Comparison of ENCODE assay signal across 1 cellular context in genomic region chr20:1469925-1470571, GRCh38.
TF ChIP-seq lines count a peak whose summit lies in the region.

No MANE protein-coding gene starts in this region.

TF ChIP-seq in HepG2, 621 proteins besides CTCF, POLR2A, EP300 and RAD21 (continued from another document):
- TF ChIP-seq, protein P1, sequence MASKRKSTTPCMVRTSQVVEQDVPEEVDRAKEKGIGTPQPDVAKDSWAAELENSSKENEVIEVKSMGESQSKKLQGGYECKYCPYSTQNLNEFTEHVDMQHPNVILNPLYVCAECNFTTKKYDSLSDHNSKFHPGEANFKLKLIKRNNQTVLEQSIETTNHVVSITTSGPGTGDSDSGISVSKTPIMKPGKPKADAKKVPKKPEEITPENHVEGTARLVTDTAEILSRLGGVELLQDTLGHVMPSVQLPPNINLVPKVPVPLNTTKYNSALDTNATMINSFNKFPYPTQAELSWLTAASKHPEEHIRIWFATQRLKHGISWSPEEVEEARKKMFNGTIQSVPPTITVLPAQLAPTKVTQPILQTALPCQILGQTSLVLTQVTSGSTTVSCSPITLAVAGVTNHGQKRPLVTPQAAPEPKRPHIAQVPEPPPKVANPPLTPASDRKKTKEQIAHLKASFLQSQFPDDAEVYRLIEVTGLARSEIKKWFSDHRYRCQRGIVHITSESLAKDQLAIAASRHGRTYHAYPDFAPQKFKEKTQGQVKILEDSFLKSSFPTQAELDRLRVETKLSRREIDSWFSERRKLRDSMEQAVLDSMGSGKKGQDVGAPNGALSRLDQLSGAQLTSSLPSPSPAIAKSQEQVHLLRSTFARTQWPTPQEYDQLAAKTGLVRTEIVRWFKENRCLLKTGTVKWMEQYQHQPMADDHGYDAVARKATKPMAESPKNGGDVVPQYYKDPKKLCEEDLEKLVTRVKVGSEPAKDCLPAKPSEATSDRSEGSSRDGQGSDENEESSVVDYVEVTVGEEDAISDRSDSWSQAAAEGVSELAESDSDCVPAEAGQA (IDR thresholded peaks at IDR 0.05; ENCODE audit: low read depth) = no peak
- TF ChIP-seq, protein P1 (CRISPR knock-in tag; IDR thresholded peaks at IDR 0.05; ENCODE audit: borderline replicate concordance) = no peak
- TF ChIP-seq ZKSCAN1 (IDR thresholded peaks at IDR 0.05; ENCODE audit: low read length) = peak; percentile 56; the same call in 1 of the 2 replicates
- peak; percentile 82; the same call in 1 of the 2 replicates for TF ChIP-seq RXRB (CRISPR knock-in tag; IDR thresholded peaks at IDR 0.05; ENCODE audit: borderline replicate concordance)
- no peak for TF ChIP-seq SRSF1 (optimal IDR thresholded peaks at IDR 0.05; ENCODE audit: low read depth, low read length)
- TF ChIP-seq REST (IDR thresholded peaks at IDR 0.05; ENCODE audit: borderline replicate concordance in 1 of 2, low read depth in 1 of 2, low read length in 2 of 2) = no peak
- TF ChIP-seq ZFX (CRISPR knock-in tag; IDR thresholded peaks at IDR 0.05; ENCODE audit: low read depth) = peak; percentile 86
- no peak for TF ChIP-seq ZNF280B (CRISPR knock-in tag; IDR thresholded peaks at IDR 0.05; ENCODE audit: borderline replicate concordance)
- no peak for TF ChIP-seq SAFB2 (CRISPR knock-in tag; IDR thresholded peaks at IDR 0.05; ENCODE audit: borderline replicate concordance, low read depth)
- TF ChIP-seq ZNF318 (CRISPR knock-in tag; IDR thresholded peaks at IDR 0.05) = 0 out of 2 replicates have a peak, but pooled peaks have one; percentile 40
- TF ChIP-seq SP5 (CRISPR knock-in tag; IDR thresholded peaks at IDR 0.05; ENCODE audit: borderline replicate concordance, low read depth) = peak; percentile 37; the same call in 1 of the 2 replicates
- TF ChIP-seq HDAC2 (CRISPR knock-in tag; IDR thresholded peaks at IDR 0.05) = peak; percentile 73
- peak; percentile 30; the same call in 1 of the 2 replicates for TF ChIP-seq PITX1 (CRISPR knock-in tag; IDR thresholded peaks at IDR 0.05)
- TF ChIP-seq ZBTB8A (CRISPR knock-in tag; IDR thresholded peaks at IDR 0.05; ENCODE audit: borderline replicate concordance, low read depth) = no peak
- no peak for TF ChIP-seq SRSF9 (IDR thresholded peaks at IDR 0.05; ENCODE audit: borderline replicate concordance, insufficient read depth, low read depth, low read length, poor library complexity, severe bottlenecking)
- TF ChIP-seq FOSL2 (CRISPR knock-in tag; IDR thresholded peaks at IDR 0.05) = peak; percentile 88
- TF ChIP-seq ATF7-NPFF (CRISPR knock-in tag; IDR thresholded peaks at IDR 0.05; ENCODE audit: low read depth) = no peak
- TF ChIP-seq ZNF274 (CRISPR knock-in tag; IDR thresholded peaks at IDR 0.05) = no peak
- TF ChIP-seq REXO4 (CRISPR knock-in tag; IDR thresholded peaks at IDR 0.05; ENCODE audit: borderline replicate concordance) = no peak
- TF ChIP-seq SOX5 (CRISPR knock-in tag; IDR thresholded peaks at IDR 0.05; ENCODE audit: borderline replicate concordance) = no peak; the same call in 1 of the 2 replicates
- TF ChIP-seq ZNF383 (CRISPR knock-in tag; IDR thresholded peaks at IDR 0.05; ENCODE audit: borderline replicate concordance) = no peak
- no peak for TF ChIP-seq ZNF772 (CRISPR knock-in tag; IDR thresholded peaks at IDR 0.05)
- no peak for TF ChIP-seq ZNF235 (CRISPR knock-in tag; IDR thresholded peaks at IDR 0.05; ENCODE audit: borderline replicate concordance)
- no peak for TF ChIP-seq ZSCAN21 (CRISPR knock-in tag; IDR thresholded peaks at IDR 0.05; ENCODE audit: borderline replicate concordance)
- no peak for TF ChIP-seq NR2F1 (CRISPR knock-in tag; IDR thresholded peaks at IDR 0.05)
- TF ChIP-seq TFDP1 (CRISPR knock-in tag; IDR thresholded peaks at IDR 0.05; ENCODE audit: borderline replicate concordance) = peak; percentile 60; the same call in 1 of the 2 replicates
- no peak for TF ChIP-seq ZNF207 (IDR thresholded peaks at IDR 0.05; ENCODE audit: borderline replicate concordance)
- TF ChIP-seq, protein P2, sequence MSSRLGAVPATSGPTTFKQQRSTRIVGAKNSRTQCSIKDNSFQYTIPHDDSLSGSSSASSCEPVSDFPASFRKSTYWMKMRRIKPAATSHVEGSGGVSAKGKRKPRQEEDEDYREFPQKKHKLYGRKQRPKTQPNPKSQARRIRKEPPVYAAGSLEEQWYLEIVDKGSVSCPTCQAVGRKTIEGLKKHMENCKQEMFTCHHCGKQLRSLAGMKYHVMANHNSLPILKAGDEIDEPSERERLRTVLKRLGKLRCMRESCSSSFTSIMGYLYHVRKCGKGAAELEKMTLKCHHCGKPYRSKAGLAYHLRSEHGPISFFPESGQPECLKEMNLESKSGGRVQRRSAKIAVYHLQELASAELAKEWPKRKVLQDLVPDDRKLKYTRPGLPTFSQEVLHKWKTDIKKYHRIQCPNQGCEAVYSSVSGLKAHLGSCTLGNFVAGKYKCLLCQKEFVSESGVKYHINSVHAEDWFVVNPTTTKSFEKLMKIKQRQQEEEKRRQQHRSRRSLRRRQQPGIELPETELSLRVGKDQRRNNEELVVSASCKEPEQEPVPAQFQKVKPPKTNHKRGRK (CRISPR knock-in tag; IDR thresholded peaks at IDR 0.05) = peak; percentile 51; the same call in 1 of the 2 replicates
- peak; percentile 39; the same call in 1 of the 2 replicates for TF ChIP-seq NCOA2 (CRISPR knock-in tag; IDR thresholded peaks at IDR 0.05)
- peak; percentile 81 for TF ChIP-seq YY1 (IDR thresholded peaks at IDR 0.05; ENCODE audit: insufficient read depth, insufficient replicate concordance, low read depth, low read length)
